Comparison of ENCODE assay signal across 8 cellular contexts in the genomic region with DNA sequence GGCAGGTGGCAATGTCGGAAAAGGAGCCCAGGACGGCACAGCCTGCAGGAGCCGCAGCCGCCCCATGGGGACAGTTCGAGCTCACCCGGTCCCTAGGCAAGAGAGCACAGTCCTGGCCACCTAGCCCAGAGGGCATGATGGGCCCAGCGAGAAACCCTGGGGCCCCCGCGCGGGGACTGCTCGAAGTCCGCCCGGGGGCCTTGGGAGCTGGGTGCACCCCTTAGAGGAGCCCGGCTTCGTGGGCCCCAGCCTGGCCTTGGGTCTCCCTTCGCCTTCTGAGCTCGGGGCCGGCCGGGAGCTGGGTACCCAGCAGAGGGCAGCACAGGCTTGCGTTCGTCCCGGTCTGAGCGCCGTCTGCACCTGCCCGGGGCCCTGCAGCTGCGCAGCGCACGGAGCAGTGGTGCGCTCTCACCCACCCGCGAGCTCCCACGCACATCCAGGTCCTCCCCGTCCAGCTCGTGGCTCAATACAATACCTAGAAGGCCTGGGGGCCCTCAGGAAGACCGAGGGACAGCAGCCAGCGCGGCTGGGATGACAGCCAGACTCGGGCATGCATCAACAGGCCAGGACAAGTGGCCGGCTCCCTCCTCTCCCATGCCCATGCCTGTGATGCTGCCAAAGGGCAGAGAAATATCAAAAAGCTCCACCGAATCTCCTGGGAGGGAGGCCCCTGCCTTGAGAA.
A peak's percentile ranks its signal among the peaks of the same experiment; 100 is the strongest.
DNase-seq lines count a peak whose midpoint lies in the region; ATAC-seq, FAIRE-seq and TF ChIP-seq lines count a peak whose summit lies in the region.

No MANE protein-coding gene starts in this region.

- POLR2A ChIA-PET in A549 (lab: Yijun Ruan, JAX) = interaction anchor here (0.5 to 0.9 kb wide), 3 partner anchors 21 to 971 kb away, joined by 3 to 4 read pairs (median 3); no protein-coding TSS in a partner anchor

- TF ChIP-seq CTCF in A549 (IDR thresholded peaks at IDR 0.05) = peak; percentile 72

- TF ChIP-seq RAD21 in A549 (conservative IDR thresholded peaks at IDR 0.05 in 1 of 2, IDR thresholded peaks at IDR 0.05 in 1 of 2) = peak; percentile 87 to 95

- ATAC-seq in A549 (peak; percentile 97 to 99), GM18520 (IDR thresholded peaks at IDR 0.05; ENCODE audit: unreplicated experiment) (peak; percentile 74), HG03064 (IDR thresholded peaks at IDR 0.05; ENCODE audit: low read depth, unreplicated experiment) (peak; percentile 79)

- DNase-seq in A549 (ENCODE audit: low read depth in 1 of 2, low spot score in 1 of 2) (peak; percentile 63 to 67), NCI-H2171 (lab: John Stamatoyannopoulos, UW) (peak; percentile 79), kidney glomerular epithelial cell (lab: John Stamatoyannopoulos, UW) (peak; percentile 33)
- DNase-seq in activated CD4-positive, CD25-positive, alpha-beta regulatory T cell treated with anti-CD3 and anti-CD28 coated beads, Interleukin-2, amount 50 U/mL, for 72 hours = peak; percentile 73
- DNase-seq in central memory CD4-positive, alpha-beta T cell = peak; percentile 50
- peak; percentile 77 to 85 for DNase-seq in stimulated activated CD4-positive, alpha-beta T cell treated with anti-CD3 and anti-CD28 coated beads, Interleukin-2, amount 100 ng/mL, for 24 hours

- H3K27ac ChIP-seq in A549 = peak overlapping the region; percentile 59 to 80

- H3K9me3 ChIP-seq in A549 = no peaks in the 10 kb centered on the region

- peak overlapping the region; percentile 83 for H3K4me2 ChIP-seq in A549

- FAIRE-seq in A549 (lab: Jason Lieb, UNC) = no peak

- peaks cover 11% of the 10 kb centered on the region; the same call in 1 of the 3 replicates for H3K4me1 ChIP-seq in A549

- no peak for TF ChIP-seq POLR2A in A549 (IDR thresholded peaks at IDR 0.05; ENCODE audit: low read length)

- 0 out of 3 replicates have a peak overlapping the region, but pooled peaks have one; percentile 21 for H3K4me3 ChIP-seq in A549

- CTCF ChIA-PET in A549 (lab: Yijun Ruan, JAX) = interaction anchor here (0.6 to 11.7 kb wide), 48 partner anchors 10 to 641 kb away, joined by 3 to 190 read pairs (median 4); a partner anchor contains a TSS

- 19% methylated on average over 21 of the region's 40 CpGs for WGBS in A549 (ENCODE audit: missing lambda C conversion rate)

- TF ChIP-seq EP300 in A549 (IDR thresholded peaks at IDR 0.05) = no peak

TF ChIP-seq in A549, 52 proteins besides CTCF, POLR2A, EP300 and RAD21:
- TF ChIP-seq KDM1A (IDR thresholded peaks at IDR 0.05; ENCODE audit: low read depth) (no peak), SMC3 (IDR thresholded peaks at IDR 0.05) (peak; percentile 92)

Comparison
In these comparisons a context has a peak if more than half of its experiments do, and no peak if none do; other contexts are left out.
1. Peak in every context shown above with its lines: DNase-seq, ATAC-seq, H3K4me3 ChIP-seq and H3K27ac ChIP-seq.